In genomic region chr5:107313098-107313497, GRCh38 we compare ENCODE assay signal across 26 cellular contexts.
"Had no signal": no experiment of that assay in that cellular context is flagged by ENCODE, and none has a peak within 500 bp of the region (broad histone marks: within the 10 kb centered on the region; RNA-seq: fewer than 3 reads in every experiment).

No MANE protein-coding gene starts in this region.

- ATAC-seq: esophagus mucosa; gastrocnemius medialis; left lung; lower lobe of right lung; mucosa of descending colon; naive thymus-derived CD8-positive, alpha-beta T cell had no signal

- H3K9me3 Mint-ChIP-seq: memory B cell had no signal

- H3K27ac ChIP-seq: coronary artery, dorsolateral prefrontal cortex, epithelial cell of prostate, esophagus squamous epithelium, gastrocnemius medialis, heart right ventricle, left lung, lower lobe of right lung had no signal

- H3K9me3 ChIP-seq: esophagus squamous epithelium, gastrocnemius medialis, heart right ventricle, left lung, lower lobe of right lung, mucosa of descending colon had no signal

- H3K4me3 Mint-ChIP-seq: memory B cell; naive B cell; naive thymus-derived CD8-positive, alpha-beta T cell had no signal

- DNase-seq: dermis blood vessel endothelial cell; dorsolateral prefrontal cortex; effector CD4-positive, alpha-beta T cell; effector memory CD4-positive, alpha-beta T cell; erythroblast; esophagus squamous epithelium; foreskin fibroblast; foreskin melanocyte; gastrocnemius medialis; glutamatergic neuron; head of caudate nucleus; heart right ventricle; hippocampal formation; left cardiac atrium; left lung; left ventricle myocardium superior; lower lobe of right lung; mesendoderm; midbrain; mucosa of descending colon; naive B cell; naive thymus-derived CD8-positive, alpha-beta T cell had no signal

- H3K4me3 ChIP-seq: coronary artery, dorsolateral prefrontal cortex, esophagus squamous epithelium, gastrocnemius medialis, heart right ventricle, left lung, lower lobe of right lung, mucosa of descending colon had no signal

- H3K36me3 Mint-ChIP-seq: memory B cell; naive B cell; naive thymus-derived CD8-positive, alpha-beta T cell had no signal

- H3K36me3 ChIP-seq: esophagus squamous epithelium, gastrocnemius medialis, heart right ventricle, left lung, lower lobe of right lung had no signal

- H3K4me1 ChIP-seq: esophagus squamous epithelium, gastrocnemius medialis, left lung, lower lobe of right lung had no signal

- H3K27me3 ChIP-seq: dorsolateral prefrontal cortex, esophagus squamous epithelium, gastrocnemius medialis, heart right ventricle, left lung had no signal

- H3K4me1 Mint-ChIP-seq: memory B cell; naive B cell; naive thymus-derived CD8-positive, alpha-beta T cell had no signal

- H3K27ac Mint-ChIP-seq: memory B cell; naive thymus-derived CD8-positive, alpha-beta T cell had no signal
